3 cellular contexts compared by ENCODE assay signal in the genomic region with DNA sequence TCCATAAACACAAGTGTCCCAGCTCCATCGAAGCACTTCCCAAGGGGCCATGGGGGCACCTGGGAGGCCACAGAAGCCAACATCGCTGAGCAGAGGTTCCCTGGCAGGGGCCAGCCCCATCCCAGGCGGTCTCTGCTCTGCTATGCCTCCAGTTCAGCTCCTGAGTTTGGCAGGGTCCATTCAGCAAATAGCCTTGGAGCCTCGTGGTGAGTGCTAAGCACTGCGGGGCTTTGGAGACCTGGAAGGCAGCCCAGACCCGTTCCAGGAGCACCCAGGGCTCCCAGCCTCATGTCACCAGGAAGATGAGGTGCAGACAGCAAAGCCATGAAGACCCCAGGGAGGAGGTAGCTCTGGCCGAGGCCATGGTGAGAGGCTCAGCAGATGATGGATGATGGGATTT.
TF ChIP-seq lines count a peak whose summit lies in the region.

No MANE protein-coding gene starts in this region.

TF ChIP-seq in SK-N-SH treated with all-trans-retinoic acid at 6 μM for 48 hours, 23 proteins besides CTCF, POLR2A, EP300 and RAD21 (continues in another document):
- TF ChIP-seq ESRRG (CRISPR knock-in tag; IDR thresholded peaks at IDR 0.05) (no peak), CSDC2 (CRISPR knock-in tag; IDR thresholded peaks at IDR 0.05) (no peak), SNAI2 (CRISPR knock-in tag; IDR thresholded peaks at IDR 0.05) (no peak), ZFP30 (CRISPR knock-in tag; IDR thresholded peaks at IDR 0.05) (no peak), ZNF70 (CRISPR knock-in tag; IDR thresholded peaks at IDR 0.05) (no peak), ZNF8 (CRISPR knock-in tag; IDR thresholded peaks at IDR 0.05) (no peak), TCF4 (CRISPR knock-in tag; IDR thresholded peaks at IDR 0.05; ENCODE audit: borderline replicate concordance) (no peak), ARNTL (CRISPR knock-in tag; IDR thresholded peaks at IDR 0.05; ENCODE audit: borderline replicate concordance, low read depth) (no peak), ZNF565 (CRISPR knock-in tag; conservative IDR thresholded peaks at IDR 0.05; ENCODE audit: low read depth) (no peak), ISL1 (CRISPR knock-in tag; IDR thresholded peaks at IDR 0.05) (no peak), OSR1 (CRISPR knock-in tag; IDR thresholded peaks at IDR 0.05) (no peak), ZFP3 (CRISPR knock-in tag; IDR thresholded peaks at IDR 0.05) (no peak)
- TF ChIP-seq, protein P1, sequence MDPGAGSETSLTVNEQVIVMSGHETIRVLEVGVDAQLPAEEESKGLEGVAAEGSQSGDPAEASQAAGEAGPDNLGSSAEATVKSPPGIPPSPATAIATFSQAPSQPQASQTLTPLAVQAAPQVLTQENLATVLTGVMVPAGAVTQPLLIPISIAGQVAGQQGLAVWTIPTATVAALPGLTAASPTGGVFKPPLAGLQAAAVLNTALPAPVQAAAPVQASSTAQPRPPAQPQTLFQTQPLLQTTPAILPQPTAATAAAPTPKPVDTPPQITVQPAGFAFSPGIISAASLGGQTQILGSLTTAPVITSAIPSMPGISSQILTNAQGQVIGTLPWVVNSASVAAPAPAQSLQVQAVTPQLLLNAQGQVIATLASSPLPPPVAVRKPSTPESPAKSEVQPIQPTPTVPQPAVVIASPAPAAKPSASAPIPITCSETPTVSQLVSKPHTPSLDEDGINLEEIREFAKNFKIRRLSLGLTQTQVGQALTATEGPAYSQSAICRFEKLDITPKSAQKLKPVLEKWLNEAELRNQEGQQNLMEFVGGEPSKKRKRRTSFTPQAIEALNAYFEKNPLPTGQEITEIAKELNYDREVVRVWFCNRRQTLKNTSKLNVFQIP (CRISPR knock-in tag; IDR thresholded peaks at IDR 0.05; ENCODE audit: borderline replicate concordance, low read depth), result no peak
- TF ChIP-seq, protein P2, sequence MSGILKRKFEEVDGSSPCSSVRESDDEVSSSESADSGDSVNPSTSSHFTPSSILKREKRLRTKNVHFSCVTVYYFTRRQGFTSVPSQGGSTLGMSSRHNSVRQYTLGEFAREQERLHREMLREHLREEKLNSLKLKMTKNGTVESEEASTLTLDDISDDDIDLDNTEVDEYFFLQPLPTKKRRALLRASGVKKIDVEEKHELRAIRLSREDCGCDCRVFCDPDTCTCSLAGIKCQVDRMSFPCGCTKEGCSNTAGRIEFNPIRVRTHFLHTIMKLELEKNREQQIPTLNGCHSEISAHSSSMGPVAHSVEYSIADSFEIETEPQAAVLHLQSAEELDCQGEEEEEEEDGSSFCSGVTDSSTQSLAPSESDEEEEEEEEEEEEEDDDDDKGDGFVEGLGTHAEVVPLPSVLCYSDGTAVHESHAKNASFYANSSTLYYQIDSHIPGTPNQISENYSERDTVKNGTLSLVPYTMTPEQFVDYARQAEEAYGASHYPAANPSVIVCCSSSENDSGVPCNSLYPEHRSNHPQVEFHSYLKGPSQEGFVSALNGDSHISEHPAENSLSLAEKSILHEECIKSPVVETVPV (CRISPR knock-in tag; IDR thresholded peaks at IDR 0.05), result no peak

TF ChIP-seq in SK-N-SH, 30 proteins besides CTCF, POLR2A, EP300 and RAD21:
- no peak for TF ChIP-seq EZH2phosphoT487 (IDR thresholded peaks at IDR 0.05; ENCODE audit: borderline replicate concordance, low read depth)
- TF ChIP-seq, protein P3, sequence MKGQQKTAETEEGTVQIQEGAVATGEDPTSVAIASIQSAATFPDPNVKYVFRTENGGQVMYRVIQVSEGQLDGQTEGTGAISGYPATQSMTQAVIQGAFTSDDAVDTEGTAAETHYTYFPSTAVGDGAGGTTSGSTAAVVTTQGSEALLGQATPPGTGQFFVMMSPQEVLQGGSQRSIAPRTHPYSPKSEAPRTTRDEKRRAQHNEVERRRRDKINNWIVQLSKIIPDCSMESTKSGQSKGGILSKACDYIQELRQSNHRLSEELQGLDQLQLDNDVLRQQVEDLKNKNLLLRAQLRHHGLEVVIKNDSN (IDR thresholded peaks at IDR 0.05; ENCODE audit: borderline replicate concordance, low read depth), result no peak
- TF ChIP-seq, protein P4, sequence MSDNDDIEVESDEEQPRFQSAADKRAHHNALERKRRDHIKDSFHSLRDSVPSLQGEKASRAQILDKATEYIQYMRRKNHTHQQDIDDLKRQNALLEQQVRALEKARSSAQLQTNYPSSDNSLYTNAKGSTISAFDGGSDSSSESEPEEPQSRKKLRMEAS (IDR thresholded peaks at IDR 0.05; ENCODE audit: low read depth), result no peak
- TF ChIP-seq, protein P5, sequence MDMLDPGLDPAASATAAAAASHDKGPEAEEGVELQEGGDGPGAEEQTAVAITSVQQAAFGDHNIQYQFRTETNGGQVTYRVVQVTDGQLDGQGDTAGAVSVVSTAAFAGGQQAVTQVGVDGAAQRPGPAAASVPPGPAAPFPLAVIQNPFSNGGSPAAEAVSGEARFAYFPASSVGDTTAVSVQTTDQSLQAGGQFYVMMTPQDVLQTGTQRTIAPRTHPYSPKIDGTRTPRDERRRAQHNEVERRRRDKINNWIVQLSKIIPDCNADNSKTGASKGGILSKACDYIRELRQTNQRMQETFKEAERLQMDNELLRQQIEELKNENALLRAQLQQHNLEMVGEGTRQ (IDR thresholded peaks at IDR 0.05; ENCODE audit: borderline replicate concordance, low read depth, low read length), result no peak
- no peak for TF ChIP-seq GATA2 (CRISPR knock-in tag; IDR thresholded peaks at IDR 0.05)
- no peak for TF ChIP-seq FOXJ3 (CRISPR knock-in tag; IDR thresholded peaks at IDR 0.05)
- no peak for TF ChIP-seq TEAD4 (IDR thresholded peaks at IDR 0.05; ENCODE audit: borderline replicate concordance, insufficient read depth)
- TF ChIP-seq SMC3 (IDR thresholded peaks at IDR 0.05; ENCODE audit: low read depth, low read length), result no peak
- TF ChIP-seq, protein P6, sequence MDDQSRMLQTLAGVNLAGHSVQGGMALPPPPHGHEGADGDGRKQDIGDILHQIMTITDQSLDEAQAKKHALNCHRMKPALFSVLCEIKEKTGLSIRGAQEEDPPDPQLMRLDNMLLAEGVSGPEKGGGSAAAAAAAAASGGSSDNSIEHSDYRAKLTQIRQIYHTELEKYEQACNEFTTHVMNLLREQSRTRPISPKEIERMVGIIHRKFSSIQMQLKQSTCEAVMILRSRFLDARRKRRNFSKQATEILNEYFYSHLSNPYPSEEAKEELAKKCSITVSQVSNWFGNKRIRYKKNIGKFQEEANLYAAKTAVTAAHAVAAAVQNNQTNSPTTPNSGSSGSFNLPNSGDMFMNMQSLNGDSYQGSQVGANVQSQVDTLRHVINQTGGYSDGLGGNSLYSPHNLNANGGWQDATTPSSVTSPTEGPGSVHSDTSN (IDR thresholded peaks at IDR 0.05), result no peak
- no peak for TF ChIP-seq SIN3A (IDR thresholded peaks at IDR 0.05; ENCODE audit: borderline replicate concordance, low read depth, low read length)
- no peak for TF ChIP-seq ELF1 (IDR thresholded peaks at IDR 0.05)
- TF ChIP-seq MEF2A (IDR thresholded peaks at IDR 0.05; ENCODE audit: borderline replicate concordance, low read depth), result no peak
- TF ChIP-seq CHD2 (IDR thresholded peaks at IDR 0.05; ENCODE audit: low read length, partially characterized antibody), result no peak
- TF ChIP-seq, protein P7, sequence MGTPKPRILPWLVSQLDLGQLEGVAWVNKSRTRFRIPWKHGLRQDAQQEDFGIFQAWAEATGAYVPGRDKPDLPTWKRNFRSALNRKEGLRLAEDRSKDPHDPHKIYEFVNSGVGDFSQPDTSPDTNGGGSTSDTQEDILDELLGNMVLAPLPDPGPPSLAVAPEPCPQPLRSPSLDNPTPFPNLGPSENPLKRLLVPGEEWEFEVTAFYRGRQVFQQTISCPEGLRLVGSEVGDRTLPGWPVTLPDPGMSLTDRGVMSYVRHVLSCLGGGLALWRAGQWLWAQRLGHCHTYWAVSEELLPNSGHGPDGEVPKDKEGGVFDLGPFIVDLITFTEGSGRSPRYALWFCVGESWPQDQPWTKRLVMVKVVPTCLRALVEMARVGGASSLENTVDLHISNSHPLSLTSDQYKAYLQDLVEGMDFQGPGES (IDR thresholded peaks at IDR 0.05; ENCODE audit: low read depth, low read length), result no peak
- no peak for TF ChIP-seq NRF1 (IDR thresholded peaks at IDR 0.05; ENCODE audit: low read depth, low read length)
- no peak for TF ChIP-seq JUND (IDR thresholded peaks at IDR 0.05)
- no peak for TF ChIP-seq RCOR1 (IDR thresholded peaks at IDR 0.05; ENCODE audit: low read length)
- TF ChIP-seq RXRA (IDR thresholded peaks at IDR 0.05; ENCODE audit: borderline replicate concordance, low read depth), result no peak
- TF ChIP-seq POLR2AphosphoS5 (IDR thresholded peaks at IDR 0.05; ENCODE audit: low read depth, low read length), result no peak
TF ChIP-seq in SK-N-SH: peak in this region for 0.

TF ChIP-seq in HepG2, 621 proteins besides CTCF, POLR2A, EP300 and RAD21:
- TF ChIP-seq SYNCRIP (IDR thresholded peaks at IDR 0.05; ENCODE audit: insufficient read depth, low read depth, low read length) (no peak), IRF2 (CRISPR knock-in tag; IDR thresholded peaks at IDR 0.05) (no peak), ZNF782 (CRISPR knock-in tag; IDR thresholded peaks at IDR 0.05; ENCODE audit: borderline replicate concordance) (no peak), TAF1 (CRISPR knock-in tag; IDR thresholded peaks at IDR 0.05) (no peak), ZNF558 (CRISPR knock-in tag; IDR thresholded peaks at IDR 0.05; ENCODE audit: borderline replicate concordance) (no peak), ZNF329 (CRISPR knock-in tag; IDR thresholded peaks at IDR 0.05; ENCODE audit: low read depth) (no peak), ONECUT2 (CRISPR knock-in tag; IDR thresholded peaks at IDR 0.05) (no peak), FOXA1 (IDR thresholded peaks at IDR 0.05) (no peak), FOXA1 (CRISPR knock-in tag; IDR thresholded peaks at IDR 0.05) (no peak), TEAD2 (CRISPR knock-in tag; IDR thresholded peaks at IDR 0.05) (no peak), MEF2D (CRISPR knock-in tag; IDR thresholded peaks at IDR 0.05) (no peak), ZNF562 (CRISPR knock-in tag; IDR thresholded peaks at IDR 0.05; ENCODE audit: borderline replicate concordance) (no peak), MBNL3 (CRISPR knock-in tag; conservative IDR thresholded peaks at IDR 0.05) (no peak), ZNF44 (CRISPR knock-in tag; IDR thresholded peaks at IDR 0.05) (no peak), MBD4 (IDR thresholded peaks at IDR 0.05; ENCODE audit: borderline replicate concordance, low read length) (no peak)
- TF ChIP-seq, protein P8, sequence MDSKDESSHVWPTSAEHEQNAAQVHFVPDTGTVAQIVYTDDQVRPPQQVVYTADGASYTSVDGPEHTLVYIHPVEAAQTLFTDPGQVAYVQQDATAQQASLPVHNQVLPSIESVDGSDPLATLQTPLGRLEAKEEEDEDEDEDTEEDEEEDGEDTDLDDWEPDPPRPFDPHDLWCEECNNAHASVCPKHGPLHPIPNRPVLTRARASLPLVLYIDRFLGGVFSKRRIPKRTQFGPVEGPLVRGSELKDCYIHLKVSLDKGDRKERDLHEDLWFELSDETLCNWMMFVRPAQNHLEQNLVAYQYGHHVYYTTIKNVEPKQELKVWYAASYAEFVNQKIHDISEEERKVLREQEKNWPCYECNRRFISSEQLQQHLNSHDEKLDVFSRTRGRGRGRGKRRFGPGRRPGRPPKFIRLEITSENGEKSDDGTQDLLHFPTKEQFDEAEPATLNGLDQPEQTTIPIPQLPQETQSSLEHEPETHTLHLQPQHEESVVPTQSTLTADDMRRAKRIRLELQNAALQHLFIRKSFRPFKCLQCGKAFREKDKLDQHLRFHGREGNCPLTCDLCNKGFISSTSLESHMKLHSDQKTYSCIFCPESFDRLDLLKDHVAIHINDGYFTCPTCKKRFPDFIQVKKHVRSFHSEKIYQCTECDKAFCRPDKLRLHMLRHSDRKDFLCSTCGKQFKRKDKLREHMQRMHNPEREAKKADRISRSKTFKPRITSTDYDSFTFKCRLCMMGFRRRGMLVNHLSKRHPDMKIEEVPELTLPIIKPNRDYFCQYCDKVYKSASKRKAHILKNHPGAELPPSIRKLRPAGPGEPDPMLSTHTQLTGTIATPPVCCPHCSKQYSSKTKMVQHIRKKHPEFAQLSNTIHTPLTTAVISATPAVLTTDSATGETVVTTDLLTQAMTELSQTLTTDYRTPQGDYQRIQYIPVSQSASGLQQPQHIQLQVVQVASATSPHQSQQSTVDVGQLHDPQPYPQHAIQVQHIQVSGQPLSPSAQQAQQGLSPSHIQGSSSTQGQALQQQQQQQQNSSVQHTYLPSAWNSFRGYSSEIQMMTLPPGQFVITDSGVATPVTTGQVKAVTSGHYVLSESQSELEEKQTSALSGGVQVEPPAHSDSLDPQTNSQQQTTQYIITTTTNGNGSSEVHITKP (CRISPR knock-in tag; IDR thresholded peaks at IDR 0.05; ENCODE audit: low read depth), result no peak
